9 cellular contexts compared by ENCODE assay signal in genomic region chr3:143503325-143503885, GRCh38.
"Had no signal": no experiment of that assay in that cellular context is flagged by ENCODE, and none has a peak within 500 bp of the region (broad histone marks: within the 10 kb centered on the region; RNA-seq: fewer than 3 reads in every experiment).

No MANE protein-coding gene starts in this region.

- H3K4me3 ChIP-seq: GM23248, K562 had no signal

- H3K27ac ChIP-seq: GM23248, HL-60 had no signal

- FAIRE-seq: H54, K562 had no signal

- H3K9ac ChIP-seq: GM23248 had no signal

- H2AFZ ChIP-seq: GM23248 had no signal

- ATAC-seq: K562 had no signal

- DNase-seq: GM23248, GOT3, H9, HCEC 1CT, IMR-90, KG1 had no signal
